In the genomic region with DNA sequence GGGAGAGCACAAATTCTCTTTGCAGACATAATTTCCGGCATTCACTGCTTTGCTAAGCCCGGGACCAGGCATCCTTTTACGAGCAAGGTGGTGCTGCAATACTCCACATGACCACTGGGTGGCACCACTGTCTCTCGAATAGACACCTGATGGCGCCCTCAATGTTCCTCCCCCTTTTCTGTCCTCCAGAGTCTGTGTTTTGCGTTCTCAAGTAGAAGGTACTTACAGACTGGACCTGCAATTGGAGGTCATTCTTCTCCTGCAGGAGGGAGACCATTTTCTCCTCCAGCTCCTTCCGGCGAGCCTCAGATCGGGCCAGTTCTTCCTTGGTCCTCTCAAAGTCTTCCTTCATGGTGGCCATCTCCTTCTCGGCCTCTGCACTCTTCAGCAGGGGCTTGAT, we compare ENCODE assay signal across 7 cellular contexts. TPM values are rescaled to one million over a fixed set of nuclear protein-coding genes. Genes with fewer than 3 reads are reported as not detected.
DNase-seq lines count a peak whose midpoint lies in the region; ATAC-seq and TF ChIP-seq lines count a peak whose summit lies in the region.

No MANE protein-coding gene starts in this region.

- H3K4me1 ChIP-seq in trophoblast cell (ENCODE audit: control insufficient read depth in 1 of 2, insufficient read depth in 2 of 2, low read length in 2 of 2) = no peaks in the 10 kb centered on the region
- no peaks in the 10 kb centered on the region for H3K4me1 ChIP-seq in upper lobe of left lung

- no peak overlapping the region for H4K12ac ChIP-seq in trophoblast cell (ENCODE audit: low read depth, low read length)

- no peak overlapping the region for H3K4me3 ChIP-seq in trophoblast cell (ENCODE audit: low read depth, low read length)
- H3K4me3 ChIP-seq in upper lobe of left lung = no peak overlapping the region

- no peak overlapping the region for H2BK5ac ChIP-seq in trophoblast cell (ENCODE audit: low read depth, low read length, poor library complexity)

- peak; percentile 77 to 88 for ATAC-seq in upper lobe of left lung (ENCODE audit: low FRiP score in 2 of 2)

- H3K18ac ChIP-seq in trophoblast cell (ENCODE audit: low read length) = no peak overlapping the region

- H2BK12ac ChIP-seq in trophoblast cell (ENCODE audit: low read length) = no peak overlapping the region

- no peak overlapping the region for H4K8ac ChIP-seq in trophoblast cell (ENCODE audit: low read depth, low read length)

- DNase-seq in HuH-7.5 (ENCODE audit: low spot score) = peak; percentile 49
- DNase-seq in SHP77 (lab: John Stamatoyannopoulos, UW) = peak; percentile 79 to 81
- peak; percentile 74 for DNase-seq in activated gamma-delta T cell treated with anti-CD3 and anti-CD28 coated beads, Interleukin-2, amount 50 U/mL, for 16 hours (ENCODE audit: low read depth)
- peak; percentile 38 for DNase-seq in globus pallidus (ENCODE audit: low spot score)
- peak; percentile 89 to 98 for DNase-seq in trophoblast cell
- DNase-seq in upper lobe of left lung = peak in 1 of 2 donors; percentile 73

- no peak overlapping the region for H2BK120ac ChIP-seq in trophoblast cell (ENCODE audit: insufficient read depth, low read length, poor library complexity)

- WGBS in trophoblast cell (ENCODE audit: extremely low coverage, insufficient coverage, insufficient read length) = no CpG with 5 or more reads among the region's 10 CpGs
- 34 to 37% methylated on average over 10 of the region's 10 CpGs for WGBS in upper lobe of left lung, 2 donors

- H3K9me3 ChIP-seq in trophoblast cell (ENCODE audit: insufficient read depth, low read depth, low read length) = no peaks in the 10 kb centered on the region
- no peaks in the 10 kb centered on the region for H3K9me3 ChIP-seq in upper lobe of left lung

- no peak overlapping the region for H3K23ac ChIP-seq in trophoblast cell (ENCODE audit: low read length)

- no peak overlapping the region for H3K9ac ChIP-seq in trophoblast cell (ENCODE audit: low read length)

- no peaks in the 10 kb centered on the region for H3K79me2 ChIP-seq in trophoblast cell (ENCODE audit: control insufficient read depth, insufficient read depth, low read length, poor library complexity)

- no peak for TF ChIP-seq POLR2A in upper lobe of left lung (IDR thresholded peaks at IDR 0.05)

- TF ChIP-seq CTCF in GM12873 (IDR thresholded peaks at IDR 0.05; ENCODE audit: insufficient read depth, low read depth, low read length, missing control alignments) (peak; percentile 95), upper lobe of left lung (IDR thresholded peaks at IDR 0.05) (peak; percentile 75 to 91 (median 87))

- no peak overlapping the region for H2AK5ac ChIP-seq in trophoblast cell (ENCODE audit: low read length)

- H3K4me2 ChIP-seq in trophoblast cell (ENCODE audit: low read length) = no peak overlapping the region

- no peak overlapping the region for H3K4ac ChIP-seq in trophoblast cell (ENCODE audit: low read depth, low read length)

- no peaks in the 10 kb centered on the region for H3K27me3 ChIP-seq in trophoblast cell (ENCODE audit: insufficient read depth, low read length)
- H3K27me3 ChIP-seq in upper lobe of left lung = no peaks in the 10 kb centered on the region

- no peak overlapping the region for H4K91ac ChIP-seq in trophoblast cell (ENCODE audit: low read depth, low read length)

- no peaks in the 10 kb centered on the region for H3K36me3 ChIP-seq in trophoblast cell (ENCODE audit: control insufficient read depth in 1 of 2, insufficient read depth in 2 of 2, low read length in 2 of 2)
- no peaks in the 10 kb centered on the region for H3K36me3 ChIP-seq in upper lobe of left lung

- no peak overlapping the region for H3K14ac ChIP-seq in trophoblast cell (ENCODE audit: low read length)

- H3K79me1 ChIP-seq in trophoblast cell (ENCODE audit: low read length) = no peaks in the 10 kb centered on the region

- no peak overlapping the region for H2AFZ ChIP-seq in trophoblast cell (ENCODE audit: insufficient read depth, low read length, poor library complexity)

- TF ChIP-seq EP300 in upper lobe of left lung (IDR thresholded peaks at IDR 0.05) = no peak

- H3K27ac ChIP-seq in trophoblast cell (ENCODE audit: low read depth, low read length) = no peak overlapping the region
- no peak overlapping the region for H3K27ac ChIP-seq in upper lobe of left lung

RNA-seq across cellular contexts. Expression of gene MYH13, which starts 45.2 kb away (rescaled TPM):
- polyA plus RNA-seq in trophoblast cell (2013) = not detected in 2 replicates
- total RNA-seq in upper lobe of left lung = 1 to 10 TPM in 1 of 6 donors, under 1 TPM in 1, not detected in 4; 0.09 to 1.0 TPM
